In genomic region chr1:114470681-114471080, GRCh38 we compare ENCODE assay signal across 25 cellular contexts.
"Had no signal": no experiment of that assay in that cellular context is flagged by ENCODE, and none has a peak within 500 bp of the region (broad histone marks: within the 10 kb centered on the region; RNA-seq: fewer than 3 reads in every experiment).

No MANE protein-coding gene starts in this region.

- H3K36me3 ChIP-seq: left ventricle myocardium inferior, pancreas, prostate gland, sigmoid colon, thoracic aorta, tibial artery, uterus had no signal

- H3K9me3 ChIP-seq: left ventricle myocardium inferior, pancreas, prostate gland, sigmoid colon, suprapubic skin, thoracic aorta, tibial artery, uterus had no signal

- ATAC-seq: pancreas; right cardiac atrium; stimulated activated effector memory CD8-positive, alpha-beta T cell treated with anti-CD3 and anti-CD28 coated beads, Interleukin-12 subunit alpha, Interleukin-12 subunit beta, amount 100 ng/mL, for 72 hours had no signal

- H3K4me1 ChIP-seq: prostate gland had no signal

- H3K4me3 Mint-ChIP-seq: mesothelial cell of epicardium; nephron; neural crest cell; stimulated activated effector memory CD8-positive, alpha-beta T cell treated with anti-CD3 and anti-CD28 coated beads, Interleukin-12 subunit alpha, Interleukin-12 subunit beta, amount 100 ng/mL, for 72 hours; stimulated activated naive CD8-positive, alpha-beta T cell treated with anti-CD3 and anti-CD28 coated beads, Interleukin-15, Interleukin-2, amounts not matched to agents 100 ng/mL and 50 ng/mL, for 24 hours; type B pancreatic cell had no signal

- H3K27me3 Mint-ChIP-seq: naive B cell; stimulated activated naive CD8-positive, alpha-beta T cell treated with anti-CD3 and anti-CD28 coated beads, Interleukin-15, Interleukin-2, amounts not matched to agents 100 ng/mL and 50 ng/mL, for 24 hours; type B pancreatic cell had no signal

- DNase-seq: islet precursor cell; left ventricle myocardium inferior; mesendoderm; naive B cell; nucleus accumbens; pancreas; retina; right cardiac atrium; sigmoid colon; small intestine; spleen; stimulated activated CD4-positive, alpha-beta T cell treated with anti-CD3 and anti-CD28 coated beads, Interleukin-4, amount 100 ng/mL, for 24 hours; stimulated activated naive CD4-positive, alpha-beta T cell; tibial artery; uterus had no signal

- H3K4me3 ChIP-seq: left ventricle myocardium inferior, lung, pancreas, prostate gland, sigmoid colon, spleen, suprapubic skin, thoracic aorta, tibial artery, uterus had no signal

- H3K27ac Mint-ChIP-seq: mesothelial cell of epicardium; nephron; stimulated activated effector memory CD8-positive, alpha-beta T cell treated with anti-CD3 and anti-CD28 coated beads, Interleukin-12 subunit alpha, Interleukin-12 subunit beta, amount 100 ng/mL, for 72 hours; stimulated activated naive CD8-positive, alpha-beta T cell treated with anti-CD3 and anti-CD28 coated beads, Interleukin-15, Interleukin-2, amounts not matched to agents 100 ng/mL and 50 ng/mL, for 24 hours; type B pancreatic cell had no signal

- H3K27ac ChIP-seq: left ventricle myocardium inferior, pancreas, prostate gland, sigmoid colon, spleen, suprapubic skin, thoracic aorta, tibial artery, uterus had no signal

- H3K27me3 ChIP-seq: pancreas, sigmoid colon, spleen, suprapubic skin, tibial artery, uterus had no signal
